In the genomic region with DNA sequence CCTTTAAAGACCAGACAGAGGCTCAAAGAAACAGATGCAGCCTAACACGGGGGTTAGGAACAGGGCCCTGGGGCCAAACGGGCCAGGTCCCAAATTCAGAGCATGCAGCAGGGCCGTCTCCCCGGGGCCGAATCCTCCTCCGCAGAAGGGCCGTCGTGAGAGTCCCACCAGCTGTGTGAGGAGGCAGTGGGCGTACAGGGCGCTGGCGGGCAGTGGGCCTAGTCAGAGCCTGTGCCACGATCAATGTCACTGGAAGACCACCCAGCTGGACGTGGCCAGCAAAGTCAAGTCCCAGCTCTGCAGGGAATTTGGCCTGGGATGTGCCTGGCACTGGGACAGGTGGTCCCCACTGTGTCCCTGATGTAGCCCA, we compare ENCODE assay signal across 27 cellular contexts. TPM values are rescaled to one million over a fixed set of nuclear protein-coding genes. Genes with fewer than 3 reads are reported as not detected.
"Had no signal": no experiment of that assay in that cellular context is flagged by ENCODE, and none has a peak within 500 bp of the region (broad histone marks: within the 10 kb centered on the region; RNA-seq: fewer than 3 reads in every experiment).

No MANE protein-coding gene starts in this region.

- FAIRE-seq: endometrium had no signal

- H3K36me3 ChIP-seq: esophagus squamous epithelium, heart right ventricle, left ventricle myocardium inferior, tibial artery had no signal

- DNase-seq: activated CD4-positive, alpha-beta memory T cell treated with anti-CD3 and anti-CD28 coated beads for 36 hours; activated CD4-positive, alpha-beta T cell treated with anti-CD3 and anti-CD28 coated beads, Interleukin-2, amount 10 ng/mL, durations not matched to agents 24 days and 14 days; activated CD4-positive, CD25-positive, alpha-beta regulatory T cell treated with anti-CD3 and anti-CD28 coated beads, Interleukin-2, amount 50 U/mL, for 72 hours; activated gamma-delta T cell treated with Interleukin-2 at 50 U/mL for 16 hours; activated naive CD4-positive, alpha-beta T cell treated with anti-CD3 and anti-CD28 coated beads, Interleukin-2, amount 50 U/mL, for 16 hours; activated T-cell treated with anti-CD3 and anti-CD28 coated beads, Interleukin-2, amount 50 U/mL, for 4 hours; dermis blood vessel endothelial cell; effector CD4-positive, alpha-beta T cell; esophagus squamous epithelium; foreskin melanocyte; heart right ventricle; left ventricle myocardium inferior; naive thymus-derived CD8-positive, alpha-beta T cell; occipital lobe; stimulated activated CD4-positive, alpha-beta T cell treated with anti-CD3 and anti-CD28 coated beads, Interleukin-12 subunit alpha, Interleukin-12 subunit beta, amount 100 ng/mL, for 4 hours; stimulated activated CD4-positive, alpha-beta T cell treated with anti-CD3 and anti-CD28 coated beads, Interleukin-4, amount 100 ng/mL, for 1 hour; stimulated activated naive CD8-positive, alpha-beta T cell treated with anti-CD3 and anti-CD28 coated beads, Interleukin-15, Interleukin-2, amounts not matched to agents 100 U/mL and 50 U/mL, for 24 hours; SW 1271; T1000 had no signal

- H3K4me3 ChIP-seq: esophagus squamous epithelium, heart right ventricle, left ventricle myocardium inferior had no signal

- H3K27me3 ChIP-seq: heart right ventricle had no signal

- H3K27ac ChIP-seq: epithelial cell of prostate had no signal

- H3K9me3 ChIP-seq: esophagus squamous epithelium, tibial artery had no signal

- ATAC-seq: activated T-cell treated with anti-CD3 and anti-CD28 coated beads, Interleukin-2, amount 50 U/mL, for 4 hours; activated T-helper 17 cell treated with anti-CD3 and anti-CD28 coated beads, Interleukin-2, amount 50 U/mL, for 72 hours; naive thymus-derived CD8-positive, alpha-beta T cell; stimulated activated naive CD8-positive, alpha-beta T cell treated with anti-CD3 and anti-CD28 coated beads, Interleukin-15, Interleukin-2, amounts not matched to agents 100 U/mL and 50 U/mL, for 24 hours had no signal

RNA-seq across cellular contexts. Expression of gene FCN2, which starts 15.8 kb away (rescaled TPM):
- total RNA-seq: activated CD4-positive, alpha-beta memory T cell treated with anti-CD3 and anti-CD28 coated beads for 36 hours; activated CD4-positive, alpha-beta T cell treated with anti-CD3 and anti-CD28 coated beads, Interleukin-2, amount 10 ng/mL, durations not matched to agents 24 days and 14 days; activated T-cell treated with anti-CD3 and anti-CD28 coated beads, Interleukin-2, amount 50 U/mL, for 4 hours; activated T-helper 17 cell treated with anti-CD3 and anti-CD28 coated beads, Interleukin-2, amount 50 U/mL, for 72 hours; dermis blood vessel endothelial cell; esophagus squamous epithelium; glomerular endothelial cell; left ventricle myocardium inferior; naive thymus-derived CD8-positive, alpha-beta T cell; neural crest cell; occipital lobe; right cardiac atrium; urinary bladder had no signal
- polyA plus RNA-seq: naive thymus-derived CD8-positive, alpha-beta T cell had no signal

RNA-seq across cellular contexts. Expression of gene FCN1, which starts 52.9 kb away (rescaled TPM):
- total RNA-seq: activated CD4-positive, alpha-beta memory T cell treated with anti-CD3 and anti-CD28 coated beads for 36 hours; activated CD4-positive, alpha-beta T cell treated with anti-CD3 and anti-CD28 coated beads, Interleukin-2, amount 10 ng/mL, durations not matched to agents 24 days and 14 days; activated T-cell treated with anti-CD3 and anti-CD28 coated beads, Interleukin-2, amount 50 U/mL, for 4 hours; activated T-helper 17 cell treated with anti-CD3 and anti-CD28 coated beads, Interleukin-2, amount 50 U/mL, for 72 hours; dermis blood vessel endothelial cell; glomerular endothelial cell; neural crest cell had no signal
